Comparison of ENCODE assay signal across 1 cellular context in the genomic region with DNA sequence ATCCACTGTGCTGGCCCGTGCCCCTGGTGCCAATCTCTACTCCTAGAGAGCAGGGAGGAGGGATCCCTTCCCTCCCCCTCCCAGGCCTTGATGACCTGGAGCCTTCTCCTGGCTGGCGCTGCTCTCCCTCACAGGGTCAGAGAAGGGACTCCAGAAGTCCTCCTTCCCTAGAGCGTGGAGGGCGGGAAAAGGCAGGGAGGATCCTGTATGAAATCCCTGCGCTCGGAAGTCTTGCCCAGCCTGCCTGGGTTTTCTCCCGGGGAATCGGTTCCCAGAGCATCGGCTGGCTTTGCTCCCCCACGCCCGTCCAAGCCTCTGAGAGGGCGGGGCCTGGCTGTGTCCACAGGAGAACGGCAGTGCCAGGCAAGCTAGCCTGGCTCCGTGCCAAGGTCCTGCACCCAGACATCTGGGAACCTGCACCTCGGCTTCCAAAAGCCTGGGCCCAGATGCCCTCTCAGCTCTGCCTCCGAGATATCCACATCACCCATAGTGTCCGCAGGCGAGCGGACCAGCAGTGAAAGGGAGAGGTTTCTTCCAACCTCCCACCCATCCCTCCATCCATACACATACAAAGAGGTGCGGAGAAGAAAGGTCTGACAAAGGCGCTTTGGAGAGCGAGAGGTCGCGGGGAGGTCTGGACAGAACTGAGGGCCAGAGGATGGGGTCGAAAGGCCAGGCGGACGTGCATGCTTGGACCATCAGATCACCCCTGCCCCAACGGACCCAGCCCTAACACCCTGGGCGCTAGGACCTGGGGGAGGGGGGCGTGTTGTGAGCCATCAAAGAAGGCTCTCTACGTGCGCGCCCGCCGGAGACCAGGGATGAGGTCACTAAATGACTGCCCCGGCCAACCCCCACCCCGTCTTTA.
TF ChIP-seq lines count a peak whose summit lies in the region.

No MANE protein-coding gene starts in this region.

TF ChIP-seq in K562, 482 proteins besides CTCF, POLR2A, EP300 and RAD21 (continued from another document):
- TF ChIP-seq, protein P1, sequence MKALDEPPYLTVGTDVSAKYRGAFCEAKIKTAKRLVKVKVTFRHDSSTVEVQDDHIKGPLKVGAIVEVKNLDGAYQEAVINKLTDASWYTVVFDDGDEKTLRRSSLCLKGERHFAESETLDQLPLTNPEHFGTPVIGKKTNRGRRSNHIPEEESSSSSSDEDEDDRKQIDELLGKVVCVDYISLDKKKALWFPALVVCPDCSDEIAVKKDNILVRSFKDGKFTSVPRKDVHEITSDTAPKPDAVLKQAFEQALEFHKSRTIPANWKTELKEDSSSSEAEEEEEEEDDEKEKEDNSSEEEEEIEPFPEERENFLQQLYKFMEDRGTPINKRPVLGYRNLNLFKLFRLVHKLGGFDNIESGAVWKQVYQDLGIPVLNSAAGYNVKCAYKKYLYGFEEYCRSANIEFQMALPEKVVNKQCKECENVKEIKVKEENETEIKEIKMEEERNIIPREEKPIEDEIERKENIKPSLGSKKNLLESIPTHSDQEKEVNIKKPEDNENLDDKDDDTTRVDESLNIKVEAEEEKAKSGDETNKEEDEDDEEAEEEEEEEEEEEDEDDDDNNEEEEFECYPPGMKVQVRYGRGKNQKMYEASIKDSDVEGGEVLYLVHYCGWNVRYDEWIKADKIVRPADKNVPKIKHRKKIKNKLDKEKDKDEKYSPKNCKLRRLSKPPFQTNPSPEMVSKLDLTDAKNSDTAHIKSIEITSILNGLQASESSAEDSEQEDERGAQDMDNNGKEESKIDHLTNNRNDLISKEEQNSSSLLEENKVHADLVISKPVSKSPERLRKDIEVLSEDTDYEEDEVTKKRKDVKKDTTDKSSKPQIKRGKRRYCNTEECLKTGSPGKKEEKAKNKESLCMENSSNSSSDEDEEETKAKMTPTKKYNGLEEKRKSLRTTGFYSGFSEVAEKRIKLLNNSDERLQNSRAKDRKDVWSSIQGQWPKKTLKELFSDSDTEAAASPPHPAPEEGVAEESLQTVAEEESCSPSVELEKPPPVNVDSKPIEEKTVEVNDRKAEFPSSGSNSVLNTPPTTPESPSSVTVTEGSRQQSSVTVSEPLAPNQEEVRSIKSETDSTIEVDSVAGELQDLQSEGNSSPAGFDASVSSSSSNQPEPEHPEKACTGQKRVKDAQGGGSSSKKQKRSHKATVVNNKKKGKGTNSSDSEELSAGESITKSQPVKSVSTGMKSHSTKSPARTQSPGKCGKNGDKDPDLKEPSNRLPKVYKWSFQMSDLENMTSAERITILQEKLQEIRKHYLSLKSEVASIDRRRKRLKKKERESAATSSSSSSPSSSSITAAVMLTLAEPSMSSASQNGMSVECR (CRISPR knock-in tag; IDR thresholded peaks at IDR 0.05), result 0 out of 2 replicates have a peak, but pooled peaks have one; percentile 21
- TF ChIP-seq, protein P2, sequence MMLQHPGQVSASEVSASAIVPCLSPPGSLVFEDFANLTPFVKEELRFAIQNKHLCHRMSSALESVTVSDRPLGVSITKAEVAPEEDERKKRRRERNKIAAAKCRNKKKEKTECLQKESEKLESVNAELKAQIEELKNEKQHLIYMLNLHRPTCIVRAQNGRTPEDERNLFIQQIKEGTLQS (IDR thresholded peaks at IDR 0.05), result 0 out of 2 replicates have a peak, but pooled peaks have one; percentile 11
- TF ChIP-seq, protein P2 (CRISPR knock-in tag; conservative IDR thresholded peaks at IDR 0.05), result no peak
- TF ChIP-seq, protein P3, sequence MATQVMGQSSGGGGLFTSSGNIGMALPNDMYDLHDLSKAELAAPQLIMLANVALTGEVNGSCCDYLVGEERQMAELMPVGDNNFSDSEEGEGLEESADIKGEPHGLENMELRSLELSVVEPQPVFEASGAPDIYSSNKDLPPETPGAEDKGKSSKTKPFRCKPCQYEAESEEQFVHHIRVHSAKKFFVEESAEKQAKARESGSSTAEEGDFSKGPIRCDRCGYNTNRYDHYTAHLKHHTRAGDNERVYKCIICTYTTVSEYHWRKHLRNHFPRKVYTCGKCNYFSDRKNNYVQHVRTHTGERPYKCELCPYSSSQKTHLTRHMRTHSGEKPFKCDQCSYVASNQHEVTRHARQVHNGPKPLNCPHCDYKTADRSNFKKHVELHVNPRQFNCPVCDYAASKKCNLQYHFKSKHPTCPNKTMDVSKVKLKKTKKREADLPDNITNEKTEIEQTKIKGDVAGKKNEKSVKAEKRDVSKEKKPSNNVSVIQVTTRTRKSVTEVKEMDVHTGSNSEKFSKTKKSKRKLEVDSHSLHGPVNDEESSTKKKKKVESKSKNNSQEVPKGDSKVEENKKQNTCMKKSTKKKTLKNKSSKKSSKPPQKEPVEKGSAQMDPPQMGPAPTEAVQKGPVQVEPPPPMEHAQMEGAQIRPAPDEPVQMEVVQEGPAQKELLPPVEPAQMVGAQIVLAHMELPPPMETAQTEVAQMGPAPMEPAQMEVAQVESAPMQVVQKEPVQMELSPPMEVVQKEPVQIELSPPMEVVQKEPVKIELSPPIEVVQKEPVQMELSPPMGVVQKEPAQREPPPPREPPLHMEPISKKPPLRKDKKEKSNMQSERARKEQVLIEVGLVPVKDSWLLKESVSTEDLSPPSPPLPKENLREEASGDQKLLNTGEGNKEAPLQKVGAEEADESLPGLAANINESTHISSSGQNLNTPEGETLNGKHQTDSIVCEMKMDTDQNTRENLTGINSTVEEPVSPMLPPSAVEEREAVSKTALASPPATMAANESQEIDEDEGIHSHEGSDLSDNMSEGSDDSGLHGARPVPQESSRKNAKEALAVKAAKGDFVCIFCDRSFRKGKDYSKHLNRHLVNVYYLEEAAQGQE (CRISPR knock-in tag; IDR thresholded peaks at IDR 0.05; ENCODE audit: low read depth), result no peak
- TF ChIP-seq NFIC (IDR thresholded peaks at IDR 0.05) (peak; percentile 93), FOXM1 (IDR thresholded peaks at IDR 0.05; ENCODE audit: low read depth) (no peak), FOXM1 (CRISPR knock-in tag; IDR thresholded peaks at IDR 0.05; ENCODE audit: low read depth) (no peak), ZBTB1 (CRISPR knock-in tag; IDR thresholded peaks at IDR 0.05; ENCODE audit: borderline replicate concordance, low read depth) (no peak)
